Comparison of ENCODE assay signal across 17 cellular contexts in genomic region chr16:3797473-3797872, GRCh38.
A peak's percentile ranks its signal among the peaks of the same experiment; 100 is the strongest.
DNase-seq lines count a peak whose midpoint lies in the region; ATAC-seq lines count a peak whose summit lies in the region.
"Had no signal": no experiment of that assay in that cellular context is flagged by ENCODE, and none has a peak within 500 bp of the region (broad histone marks: within the 10 kb centered on the region; RNA-seq: fewer than 3 reads in every experiment).

No MANE protein-coding gene starts in this region.

- no peaks in the 10 kb centered on the region for H3K9me3 Mint-ChIP-seq in activated T-cell treated with anti-CD3 and anti-CD28 coated beads, Interleukin-2, amount 50 U/mL, for 4 hours
- peaks cover 2% of the 10 kb centered on the region for H3K9me3 Mint-ChIP-seq in activated naive CD8-positive, alpha-beta T cell treated with anti-CD3 and anti-CD28 coated beads for 36 hours
- no peaks in the 10 kb centered on the region for H3K9me3 Mint-ChIP-seq in stimulated activated effector memory CD8-positive, alpha-beta T cell treated with anti-CD3 and anti-CD28 coated beads, Interleukin-12 subunit alpha, Interleukin-12 subunit beta, amount 100 ng/mL, for 72 hours

- ATAC-seq in activated T-cell treated with anti-CD3 and anti-CD28 coated beads, Interleukin-2, amount 50 U/mL, for 4 hours: peak; percentile 82 to 86
- peak; percentile 62 for ATAC-seq in HG03432 (IDR thresholded peaks at IDR 0.05; ENCODE audit: unreplicated experiment)
- no peak for ATAC-seq in stimulated activated effector memory CD8-positive, alpha-beta T cell treated with anti-CD3 and anti-CD28 coated beads, Interleukin-12 subunit alpha, Interleukin-12 subunit beta, amount 100 ng/mL, for 72 hours
- ATAC-seq in Right ventricle myocardium inferior: no peak

- H3K4me1 Mint-ChIP-seq in activated T-cell treated with anti-CD3 and anti-CD28 coated beads, Interleukin-2, amount 50 U/mL, for 4 hours (ENCODE audit: low read depth): peaks cover 63% of the 10 kb centered on the region
- peaks cover 52% of the 10 kb centered on the region for H3K4me1 Mint-ChIP-seq in activated naive CD8-positive, alpha-beta T cell treated with anti-CD3 and anti-CD28 coated beads for 36 hours
- H3K4me1 Mint-ChIP-seq in stimulated activated effector memory CD8-positive, alpha-beta T cell treated with anti-CD3 and anti-CD28 coated beads, Interleukin-12 subunit alpha, Interleukin-12 subunit beta, amount 100 ng/mL, for 72 hours: peaks cover 44% of the 10 kb centered on the region

- H3K36me3 Mint-ChIP-seq in activated T-cell treated with anti-CD3 and anti-CD28 coated beads, Interleukin-2, amount 50 U/mL, for 4 hours (ENCODE audit: insufficient read depth): peaks cover 13% of the 10 kb centered on the region
- peaks cover 19% of the 10 kb centered on the region for H3K36me3 Mint-ChIP-seq in activated naive CD8-positive, alpha-beta T cell treated with anti-CD3 and anti-CD28 coated beads for 36 hours
- peaks cover 20% of the 10 kb centered on the region for H3K36me3 Mint-ChIP-seq in stimulated activated effector memory CD8-positive, alpha-beta T cell treated with anti-CD3 and anti-CD28 coated beads, Interleukin-12 subunit alpha, Interleukin-12 subunit beta, amount 100 ng/mL, for 72 hours

- intact Hi-C loops in Right ventricle myocardium inferior (cut with DNase I): no loop called here

- peak overlapping the region; percentile 67 for H3K27ac Mint-ChIP-seq in activated naive CD8-positive, alpha-beta T cell treated with anti-CD3 and anti-CD28 coated beads for 36 hours
- H3K27ac Mint-ChIP-seq in stimulated activated effector memory CD8-positive, alpha-beta T cell treated with anti-CD3 and anti-CD28 coated beads, Interleukin-12 subunit alpha, Interleukin-12 subunit beta, amount 100 ng/mL, for 72 hours: no peak overlapping the region

- no peak for DNase-seq in activated T-cell treated with anti-CD3 and anti-CD28 coated beads, Interleukin-2, amount 50 U/mL, for 4 hours
- DNase-seq in activated T-cell treated with anti-CD3 and anti-CD28 coated beads, Interleukin-2, amount 50 U/mL, for 48 hours: no peak
- no peak for DNase-seq in activated naive CD8-positive, alpha-beta T cell treated with anti-CD3 and anti-CD28 coated beads for 36 hours
- no peak for DNase-seq in stimulated activated effector memory CD8-positive, alpha-beta T cell treated with anti-CD3 and anti-CD28 coated beads, Interleukin-12 subunit alpha, Interleukin-12 subunit beta, amount 100 ng/mL, for 72 hours (ENCODE audit: low spot score in 2 of 2)
- DNase-seq in GDM1 (lab: John Stamatoyannopoulos, UW) (no peak), HK-2 (ENCODE audit: unreplicated experiment) (no peak), Right ventricle myocardium inferior (ENCODE audit: missing footprints) (no peak)
- DNase-seq: ACHN; activated gamma-delta T cell treated with Interleukin-2 at 50 U/mL for 16 hours; Calu3; KG1; NCI-H1417 treated with DMSO at 0.1 percent for 48 hours; NCI-H446 treated with DMSO at 0.1 percent for 48 hours; occipital lobe; sigmoid colon; stimulated activated CD4-positive, alpha-beta T cell treated with anti-CD3 and anti-CD28 coated beads, Interleukin-4, amount 100 ng/mL, for 24 hours had no signal

- no peaks in the 10 kb centered on the region for H3K27me3 Mint-ChIP-seq in activated T-cell treated with anti-CD3 and anti-CD28 coated beads, Interleukin-2, amount 50 U/mL, for 4 hours (ENCODE audit: low read depth)
- no peaks in the 10 kb centered on the region for H3K27me3 Mint-ChIP-seq in activated naive CD8-positive, alpha-beta T cell treated with anti-CD3 and anti-CD28 coated beads for 36 hours

- H3K4me3 Mint-ChIP-seq in activated T-cell treated with anti-CD3 and anti-CD28 coated beads, Interleukin-2, amount 50 U/mL, for 4 hours: peak overlapping the region; percentile 43
- peak overlapping the region; percentile 51 for H3K4me3 Mint-ChIP-seq in activated naive CD8-positive, alpha-beta T cell treated with anti-CD3 and anti-CD28 coated beads for 36 hours
- peak overlapping the region; percentile 36 for H3K4me3 Mint-ChIP-seq in stimulated activated effector memory CD8-positive, alpha-beta T cell treated with anti-CD3 and anti-CD28 coated beads, Interleukin-12 subunit alpha, Interleukin-12 subunit beta, amount 100 ng/mL, for 72 hours

Comparison
In these comparisons a context has a peak if more than half of its experiments do, and no peak if none do; other contexts are left out.
1. ATAC-seq: peak in activated T-cell treated with anti-CD3 and anti-CD28 coated beads, Interleukin-2, amount 50 U/mL, for 4 hours (2 of 2) and HG03432 (single experiment); none in stimulated activated effector memory CD8-positive, alpha-beta T cell treated with anti-CD3 and anti-CD28 coated beads, Interleukin-12 subunit alpha, Interleukin-12 subunit beta, amount 100 ng/mL, for 72 hours (single experiment) and Right ventricle myocardium inferior (single experiment).
2. Peak in every context shown above with its lines, with median percentiles within 50 percentile points of each other: H3K4me3 Mint-ChIP-seq.